Comparison of ENCODE assay signal across 8 cellular contexts in the genomic region with DNA sequence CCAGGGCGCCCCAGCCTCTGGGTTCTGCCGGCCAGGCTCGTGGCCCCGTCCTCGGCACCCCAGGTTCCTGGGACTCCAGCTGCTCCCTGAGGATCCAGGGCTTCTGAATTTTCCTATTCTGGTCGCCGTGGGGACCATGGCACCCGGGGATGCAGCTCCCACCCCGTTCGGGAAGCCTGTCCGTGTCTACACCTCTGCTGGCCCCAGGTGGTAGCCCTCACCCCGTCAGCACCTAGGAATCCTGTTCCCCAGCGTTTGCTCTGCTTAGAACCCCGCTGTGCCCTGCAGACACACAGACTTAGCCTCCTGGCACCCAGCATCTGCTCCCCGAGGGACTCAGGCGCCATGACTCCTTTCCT. TPM values are rescaled to one million over a fixed set of nuclear protein-coding genes. Genes with fewer than 3 reads are reported as not detected.
DNase-seq lines count a peak whose midpoint lies in the region; ATAC-seq, FAIRE-seq and TF ChIP-seq lines count a peak whose summit lies in the region.
"Had no signal": no experiment of that assay in that cellular context is flagged by ENCODE, and none has a peak within 500 bp of the region (broad histone marks: within the 10 kb centered on the region; RNA-seq: fewer than 3 reads in every experiment).

No MANE protein-coding gene starts in this region.

- H2AFZ ChIP-seq in HCT116 (ENCODE audit: low read depth, low read length, poor library complexity, severe bottlenecking), result no peak overlapping the region
- H2AFZ ChIP-seq in H1 (ENCODE audit: low read length), result no peak overlapping the region

- H3K14ac ChIP-seq in H1 (ENCODE audit: insufficient read length), result no peak overlapping the region

- H3K4me2 ChIP-seq in HCT116 (ENCODE audit: low read length), result peak overlapping the region; percentile 99
- H3K4me2 ChIP-seq in H1 (ENCODE audit: insufficient read depth in 1 of 2, low read depth in 2 of 2, low read length in 2 of 2), result peak overlapping the region; percentile 86

- DNase-seq in HCT116 (ENCODE audit: low read depth, low spot score) (no peak), Panc1 (ENCODE audit: low read depth, low spot score) (no peak), H1 (ENCODE audit: low read depth in 1 of 2, low spot score in 2 of 2) (no peak), prostate gland (ENCODE audit: low spot score) (no peak), EL (no peak), NCI-H146 (lab: John Stamatoyannopoulos, UW) (no peak)
- DNase-seq: NCI-H2171 had no signal

- H3K4me1 ChIP-seq in HCT116 (ENCODE audit: control insufficient read depth in 1 of 2, insufficient read depth in 2 of 2, low read length in 2 of 2) (peaks cover 13 to 27% of the 10 kb centered on the region in 2 experiments), Panc1 (ENCODE audit: control insufficient read depth, insufficient read depth, low read length) (peaks cover 7% of the 10 kb centered on the region), H1 (replicated peaks in 1 of 4; ENCODE audit: control insufficient read depth in 3 of 4, insufficient read depth in 4 of 4, low read length in 3 of 4) (peaks cover 0 to 8% (median 6%) of the 10 kb centered on the region in 4 experiments; a peak in 4 of 7 replicates), prostate gland (replicated peaks) (peaks cover 14% of the 10 kb centered on the region)

- peaks cover 2% of the 10 kb centered on the region; the same call in 1 of the 2 replicates for H3K79me1 ChIP-seq in H1 (ENCODE audit: low read depth, low read length)

- no peak for FAIRE-seq in H1 (lab: Jason Lieb, UNC)

- no peak for TF ChIP-seq POLR2A in HCT116 (IDR thresholded peaks at IDR 0.05; ENCODE audit: borderline replicate concordance, extremely low read depth, insufficient read depth, insufficient read length)
- no peak for TF ChIP-seq POLR2A in H1 (IDR thresholded peaks at IDR 0.05; ENCODE audit: control extremely low read depth in 1 of 2, low read depth in 2 of 2, low read length in 2 of 2)
- TF ChIP-seq POLR2A in prostate gland (IDR thresholded peaks at IDR 0.05), result no peak

- H4K91ac ChIP-seq in H1 (replicated peaks; ENCODE audit: insufficient read length, low read length), result no peak overlapping the region

- intact Hi-C loops in HCT116 (cut with micrococcal nuclease) (no loop called here), Panc1 (cut with micrococcal nuclease; ENCODE audit: unreplicated experiment) (no loop called here), prostate gland (cut with DNase I) (no loop called here)

- no peak overlapping the region for H3K27ac ChIP-seq in HCT116 (ENCODE audit: low read depth, low read length)
- H3K27ac ChIP-seq in Panc1 (ENCODE audit: low read length), result no peak overlapping the region
- H3K27ac ChIP-seq in H1 (ENCODE audit: low read depth, low read length), result no peak overlapping the region
- peak overlapping the region in 1 of 2 donors; percentile 95 for H3K27ac ChIP-seq in prostate gland

- H3K23ac ChIP-seq in H1 (ENCODE audit: insufficient read length), result no peak overlapping the region

- in situ Hi-C loops in Panc1 (cut with HindIII; ENCODE audit: low pct_unique_long_range_greater_than_20kb, low sequenced_read_pairs), result no loop called here

- H3K9me3 ChIP-seq in HCT116 (ENCODE audit: control insufficient read depth in 1 of 2, insufficient read depth in 1 of 2, low read depth in 1 of 2, low read length in 2 of 2) (no peaks in the 10 kb centered on the region), Panc1 (ENCODE audit: control insufficient read depth, insufficient read depth, low read depth, low read length) (no peaks in the 10 kb centered on the region), H1 (ENCODE audit: insufficient read depth in 2 of 2, low read depth in 1 of 2, low read length in 1 of 2) (no peaks in the 10 kb centered on the region), prostate gland (no peaks in the 10 kb centered on the region)

- TF ChIP-seq RAD21 in HCT116 (IDR thresholded peaks at IDR 0.05; ENCODE audit: low read depth) (no peak), H1 (IDR thresholded peaks at IDR 0.05 in 1 of 2, conservative IDR thresholded peaks at IDR 0.05 in 1 of 2; ENCODE audit: low read depth in 2 of 2, low read length in 2 of 2) (no peak)

- H2BK120ac ChIP-seq in H1 (replicated peaks; ENCODE audit: low read depth, low read length), result no peak overlapping the region

- POLR2A ChIA-PET in HCT116 (lab: Charles Lee) (interaction anchor here (0.6 to 1.5 kb wide), 2 partner anchors 7 to 30 kb away, joined by 3 read pairs; no protein-coding TSS in a partner anchor), Panc1 (lab: Charles Lee) (interaction anchor here (0.9 kb wide), 1 partner anchor 8 kb away, joined by 3 read pairs; no protein-coding TSS in a partner anchor), H1 (lab: Charles Lee; ENCODE audit: partially characterized antibody) (interaction anchor here (0.7 to 2.3 kb wide), 11 partner anchors 9 to 312 kb away, joined by 3 to 24 read pairs (median 4); no protein-coding TSS in a partner anchor)

- H2BK15ac ChIP-seq in H1 (ENCODE audit: low read length), result no peak overlapping the region

- H3K23me2 ChIP-seq in H1 (ENCODE audit: low read depth, low read length), result peaks cover 11% of the 10 kb centered on the region; the same call in 1 of the 2 replicates

- TF ChIP-seq CTCF in HCT116 (IDR thresholded peaks at IDR 0.05 in 2 of 3, conservative IDR thresholded peaks at IDR 0.05 in 1 of 3; ENCODE audit: borderline replicate concordance in 1 of 3, insufficient read depth in 1 of 3, low read depth in 2 of 3, low read length in 2 of 3) (no peak), Panc1 (IDR thresholded peaks at IDR 0.05) (no peak), H1 (IDR thresholded peaks at IDR 0.05; ENCODE audit: control extremely low read depth in 1 of 3, insufficient read depth in 1 of 3, low read depth in 1 of 3, low read length in 3 of 3) (no peak), prostate gland (IDR thresholded peaks at IDR 0.05) (no peak)

- RAD21 ChIA-PET in HCT116 (lab: Charles Lee; ENCODE audit: low non-redundant PET in 1 of 2, low total read pairs in 2 of 2, uncharacterized antibody in 2 of 2, unreplicated experiment in 2 of 2), result no interaction called here

- no peak overlapping the region for H2BK12ac ChIP-seq in H1 (ENCODE audit: low read depth, low read length)

- no peaks in the 10 kb centered on the region for H3K9me2 ChIP-seq in HCT116 (ENCODE audit: insufficient read depth)

- no peak overlapping the region for H4K5ac ChIP-seq in H1 (ENCODE audit: insufficient read length, low read depth, low read length)

- H3K79me2 ChIP-seq in HCT116 (ENCODE audit: insufficient read depth, low read length) (no peaks in the 10 kb centered on the region), H1 (ENCODE audit: control insufficient read depth in 1 of 2, insufficient read depth in 2 of 2, low read length in 2 of 2) (no peaks in the 10 kb centered on the region)

- H4K20me1 ChIP-seq in HCT116 (ENCODE audit: insufficient read depth) (no peaks in the 10 kb centered on the region), H1 (replicated peaks in 1 of 2; ENCODE audit: control insufficient read depth in 1 of 2, insufficient read depth in 2 of 2, low read length in 2 of 2) (peaks cover 0 to 9% of the 10 kb centered on the region in 2 experiments)

- TF ChIP-seq EP300 in H1 (IDR thresholded peaks at IDR 0.05; ENCODE audit: borderline replicate concordance in 1 of 2, low read depth in 2 of 2, low read length in 2 of 2), result no peak

- H3K56ac ChIP-seq in H1 (replicated peaks; ENCODE audit: insufficient read length, low read depth, low read length), result no peak overlapping the region

- no peak overlapping the region; the same call in 1 of the 2 replicates for H3K18ac ChIP-seq in H1 (ENCODE audit: extremely low read depth, low read length)

- WGBS in H1 (ENCODE audit: extremely low coverage in 1 of 2, insufficient coverage in 1 of 2, insufficient read length in 1 of 2, insufficient replicate concordance in 2 of 2, low coverage in 1 of 2, low lambda C conversion rate in 2 of 2, missing lambda C conversion rate in 1 of 2), 2 experiments, result 39% methylated on average over 15 of the region's 16 CpGs; no CpG with 5 or more reads in 1 of the 2 experiments
- 19% methylated on average over 16 of the region's 16 CpGs for WGBS in prostate gland

- H3K9ac ChIP-seq in HCT116 (ENCODE audit: low read length) (peak overlapping the region; percentile 63; the same call in 1 of the 2 replicates), H1 (replicated peaks in 1 of 4; ENCODE audit: extremely low read depth in 1 of 4, low read depth in 3 of 4, low read length in 3 of 4) (no peak overlapping the region)

- no peak overlapping the region for H2BK20ac ChIP-seq in H1 (ENCODE audit: low read length)

- no peak for ATAC-seq in HCT116
- no peak for ATAC-seq in Panc1
- ATAC-seq in GM18502 (IDR thresholded peaks at IDR 0.05; ENCODE audit: poor library complexity, unreplicated experiment), result no peak

- H2AK5ac ChIP-seq in H1 (ENCODE audit: low read depth, low read length), result no peak overlapping the region

- H3K27me3 ChIP-seq in HCT116 (ENCODE audit: insufficient read depth, low read length) (no peaks in the 10 kb centered on the region), Panc1 (ENCODE audit: control insufficient read depth, insufficient read depth, low read length) (no peaks in the 10 kb centered on the region), H1 (replicated peaks in 1 of 4; ENCODE audit: control insufficient read depth in 3 of 4, extremely low read depth in 1 of 4, insufficient read depth in 3 of 4, low read length in 3 of 4) (peaks cover 8 to 19% (median 17%) of the 10 kb centered on the region in 4 experiments), prostate gland (replicated peaks; ENCODE audit: insufficient read depth) (no peaks in the 10 kb centered on the region)

- H2BK5ac ChIP-seq in H1 (ENCODE audit: low read depth, low read length), result no peak overlapping the region

- CTCF ChIA-PET in HCT116 (lab: Charles Lee), result interaction anchor here (0.8 kb wide), 1 partner anchor 14 kb away, joined by 3 read pairs; no protein-coding TSS in a partner anchor
- CTCF ChIA-PET in Panc1 (lab: Charles Lee), result interaction anchor here (0.6 kb wide), 1 partner anchor 26 kb away, joined by 3 read pairs; no protein-coding TSS in a partner anchor
- CTCF ChIA-PET in H1 (lab: Charles Lee; ENCODE audit: partially characterized antibody), result interaction anchor here (0.7 to 3.0 kb wide), 16 partner anchors 9 to 105 kb away, joined by 3 to 11 read pairs (median 4); no protein-coding TSS in a partner anchor

- H3K4me3 ChIP-seq in HCT116 (replicated peaks in 1 of 2; ENCODE audit: low read depth in 1 of 2, low read length in 2 of 2) (peak overlapping the region; percentile 59 to 66; a peak in 3 of 4 replicates), Panc1 (ENCODE audit: low read depth in 2 of 2, low read length in 2 of 2) (peak overlapping the region; percentile 46 to 51), H1 (ENCODE audit: extremely low read depth in 1 of 4, insufficient read depth in 2 of 4, low read depth in 3 of 4, low read length in 4 of 4) (peak overlapping the region; percentile 8 to 74 (median 50); a peak in 4 of 8 replicates), prostate gland (peak overlapping the region; percentile 55 to 58)

- no peak overlapping the region for H3K4ac ChIP-seq in H1 (replicated peaks; ENCODE audit: insufficient read length, low read depth, low read length)

- BruUV-seq in HCT116 (replicated peaks; lab: Mats Ljungman, UMichigan) (no TSS peak), Panc1 (replicated peaks; lab: Mats Ljungman, UMichigan) (no TSS peak)

- no peak overlapping the region for H4K8ac ChIP-seq in H1 (ENCODE audit: extremely low read depth, insufficient read depth, low read length)

- H3K36me3 ChIP-seq in HCT116 (ENCODE audit: control insufficient read depth in 1 of 2, insufficient read depth in 2 of 2, low read length in 2 of 2) (no peaks in the 10 kb centered on the region), Panc1 (ENCODE audit: control insufficient read depth, insufficient read depth, low read length) (no peaks in the 10 kb centered on the region), H1 (ENCODE audit: control insufficient read depth in 2 of 4, insufficient read depth in 4 of 4, low read length in 3 of 4) (no peaks in the 10 kb centered on the region), prostate gland (no peaks in the 10 kb centered on the region)

RNA-seq across cellular contexts. Expression of gene PPFIA3, which starts 1.0 kb away (rescaled TPM):
- total RNA-seq in HCT116 (2021; ENCODE audit: unreplicated experiment) (28.1 TPM), Panc1 (2021; ENCODE audit: unreplicated experiment) (21.7 TPM), prostate gland (10 to 100 TPM; 12.3 to 18.2 TPM)
- 17.3 and 20.5 TPM in 2 replicates for polyA plus RNA-seq in HCT116 (2012)
- 22.2 TPM for polyA plus RNA-seq in Panc1 (2012; ENCODE audit: insufficient read length)
- total RNA-seq in H1 (2021; fragmentation: NEBNext Ultra II Directional; extraction: Animal tissue kit (Norgen Biotek cat#: 25700)), result 25.3 and 28.0 TPM in 2 replicates
- polyA plus RNA-seq in H1 (2011; rRNA removed), result 15.9 and 28.8 TPM in 2 replicates
- 24.4 TPM for polyA plus RNA-seq in H1 (2011; cell fraction: cytosol; rRNA removed)
- polyA plus RNA-seq in H1 (2011; cell fraction: nucleus; rRNA removed), result 60.9 TPM
- 19.8 to 30.7 TPM (median 28.0 TPM) in 4 replicates for polyA plus RNA-seq in H1 (2012, experiment 1 of 2)
- polyA plus RNA-seq in H1 (2012, experiment 2 of 2), result 23.3 TPM
- polyA plus RNA-seq in H1 (2013, experiment 1 of 2), result 23.1 TPM
- 22.3 TPM for polyA plus RNA-seq in H1 (2013, experiment 2 of 2)
- polyA minus RNA-seq in H1 (2011; rRNA and poly(A)+ RNA removed), result 12.6 and 13.4 TPM in 2 replicates
- 15.0 TPM for polyA minus RNA-seq in H1 (2011; cell fraction: cytosol; rRNA and poly(A)+ RNA removed)
- polyA minus RNA-seq in H1 (2011; cell fraction: nucleus; rRNA and poly(A)+ RNA removed), result 28.2 TPM

RNA-seq across cellular contexts. Expression of gene C19orf73, which starts 1.4 kb away (rescaled TPM):
- total RNA-seq in HCT116 (2021; ENCODE audit: unreplicated experiment) (2.2 TPM), Panc1 (2021; ENCODE audit: unreplicated experiment) (1.4 TPM), prostate gland (10 to 100 TPM in 1 of 2 donors, 1 to 10 TPM in 1; 2.2 to 11.1 TPM)
- 2.4 and 2.5 TPM in 2 replicates for polyA plus RNA-seq in HCT116 (2012)
- 1.4 TPM for polyA plus RNA-seq in Panc1 (2012; ENCODE audit: insufficient read length)
- 1.2 and 2.5 TPM in 2 replicates for total RNA-seq in H1 (2021; fragmentation: NEBNext Ultra II Directional; extraction: Animal tissue kit (Norgen Biotek cat#: 25700))
- polyA plus RNA-seq in H1 (2011; rRNA removed), result 4.6 and 10.0 TPM in 2 replicates
- 6.5 TPM for polyA plus RNA-seq in H1 (2011; cell fraction: cytosol; rRNA removed)
- polyA plus RNA-seq in H1 (2011; cell fraction: nucleus; rRNA removed), result 10.6 TPM
- polyA plus RNA-seq in H1 (2012, experiment 1 of 2), result 1.4 to 3.3 TPM (median 2.6 TPM) in 4 replicates
- 1.8 TPM for polyA plus RNA-seq in H1 (2012, experiment 2 of 2)
- 3.3 TPM for polyA plus RNA-seq in H1 (2013, experiment 1 of 2)
- 2.7 TPM for polyA plus RNA-seq in H1 (2013, experiment 2 of 2)
- 0.63 and 1.6 TPM in 2 replicates for polyA minus RNA-seq in H1 (2011; rRNA and poly(A)+ RNA removed)
- polyA minus RNA-seq in H1 (2011; cell fraction: cytosol; rRNA and poly(A)+ RNA removed), result 1.7 TPM
- 7.8 TPM for polyA minus RNA-seq in H1 (2011; cell fraction: nucleus; rRNA and poly(A)+ RNA removed)

RNA-seq across cellular contexts. Expression of gene LIN7B, which starts 6.1 kb away (rescaled TPM):
- total RNA-seq in HCT116 (2021; ENCODE audit: unreplicated experiment) (7.2 TPM), Panc1 (2021; ENCODE audit: unreplicated experiment) (6.4 TPM), prostate gland (10 to 100 TPM; 31.2 to 64.3 TPM)
- 7.0 and 7.1 TPM in 2 replicates for polyA plus RNA-seq in HCT116 (2012)
- polyA plus RNA-seq in Panc1 (2012; ENCODE audit: insufficient read length), result 12.9 TPM
- 4.1 and 4.2 TPM in 2 replicates for total RNA-seq in H1 (2021; fragmentation: NEBNext Ultra II Directional; extraction: Animal tissue kit (Norgen Biotek cat#: 25700))
- 4.1 and 6.0 TPM in 2 replicates for polyA plus RNA-seq in H1 (2011; rRNA removed)
- polyA plus RNA-seq in H1 (2011; cell fraction: cytosol; rRNA removed), result 4.6 TPM
- polyA plus RNA-seq in H1 (2011; cell fraction: nucleus; rRNA removed), result 9.1 TPM
- polyA plus RNA-seq in H1 (2012, experiment 1 of 2), result 1.7 to 7.5 TPM (median 4.9 TPM) in 4 replicates
- polyA plus RNA-seq in H1 (2012, experiment 2 of 2), result 2.1 TPM
- polyA plus RNA-seq in H1 (2013, experiment 1 of 2), result 1.8 TPM
- 2.8 TPM for polyA plus RNA-seq in H1 (2013, experiment 2 of 2)
- polyA minus RNA-seq in H1 (2011; rRNA and poly(A)+ RNA removed), result 1.6 and 2.4 TPM in 2 replicates
- polyA minus RNA-seq in H1 (2011; cell fraction: cytosol; rRNA and poly(A)+ RNA removed), result not detected
- polyA minus RNA-seq in H1 (2011; cell fraction: nucleus; rRNA and poly(A)+ RNA removed), result 3.5 TPM

RNA-seq across cellular contexts. Expression of gene HRC, which starts 34.9 kb away (rescaled TPM):
- total RNA-seq in HCT116 (2021; ENCODE audit: unreplicated experiment) (not detected), Panc1 (2021; ENCODE audit: unreplicated experiment) (0.13 TPM), prostate gland (1 to 10 TPM; 3.8 to 6.7 TPM)
- 0.35 and 0.46 TPM in 2 replicates for polyA plus RNA-seq in HCT116 (2012)
- 0.61 TPM for polyA plus RNA-seq in Panc1 (2012; ENCODE audit: insufficient read length)
- total RNA-seq in H1 (2021; fragmentation: NEBNext Ultra II Directional; extraction: Animal tissue kit (Norgen Biotek cat#: 25700)), result 1.8 and 2.3 TPM in 2 replicates
- 2.6 and 6.8 TPM in 2 replicates for polyA plus RNA-seq in H1 (2011; rRNA removed)
- polyA plus RNA-seq in H1 (2011; cell fraction: cytosol; rRNA removed), result 10.7 TPM
- polyA plus RNA-seq in H1 (2011; cell fraction: nucleus; rRNA removed), result 7.4 TPM
- polyA plus RNA-seq in H1 (2012, experiment 1 of 2), result 1.6 to 4.2 TPM (median 3.0 TPM) in 4 replicates
- 0.50 TPM for polyA plus RNA-seq in H1 (2012, experiment 2 of 2)
- 5.9 TPM for polyA plus RNA-seq in H1 (2013, experiment 1 of 2)
- 6.1 TPM for polyA plus RNA-seq in H1 (2013, experiment 2 of 2)
- 0.61 and 4.4 TPM in 2 replicates for polyA minus RNA-seq in H1 (2011; rRNA and poly(A)+ RNA removed)
- polyA minus RNA-seq in H1 (2011; cell fraction: cytosol; rRNA and poly(A)+ RNA removed), result 1.6 TPM
- 2.0 TPM for polyA minus RNA-seq in H1 (2011; cell fraction: nucleus; rRNA and poly(A)+ RNA removed)

RNA-seq across cellular contexts. Expression of gene SNRNP70, which starts 35.1 kb away (rescaled TPM):
- total RNA-seq in HCT116 (2021; ENCODE audit: unreplicated experiment), result 236 TPM
- polyA plus RNA-seq in HCT116 (2012), result 193 and 211 TPM in 2 replicates
- 180 TPM for total RNA-seq in Panc1 (2021; ENCODE audit: unreplicated experiment)
- 291 TPM for polyA plus RNA-seq in Panc1 (2012; ENCODE audit: insufficient read length)
- total RNA-seq in H1 (2021; fragmentation: NEBNext Ultra II Directional; extraction: Animal tissue kit (Norgen Biotek cat#: 25700)), result 231 and 244 TPM in 2 replicates
- polyA plus RNA-seq in H1 (2011; rRNA removed), result 235 and 515 TPM in 2 replicates
- 297 TPM for polyA plus RNA-seq in H1 (2011; cell fraction: cytosol; rRNA removed)
- 997 TPM for polyA plus RNA-seq in H1 (2011; cell fraction: nucleus; rRNA removed)
- polyA plus RNA-seq in H1 (2012, experiment 1 of 2), result 258 to 390 TPM (median 349 TPM) in 4 replicates
- polyA plus RNA-seq in H1 (2012, experiment 2 of 2), result 223 TPM
- polyA plus RNA-seq in H1 (2013, experiment 1 of 2), result 289 TPM
- 270 TPM for polyA plus RNA-seq in H1 (2013, experiment 2 of 2)
- 75.3 and 90.3 TPM in 2 replicates for polyA minus RNA-seq in H1 (2011; rRNA and poly(A)+ RNA removed)
- 102 TPM for polyA minus RNA-seq in H1 (2011; cell fraction: cytosol; rRNA and poly(A)+ RNA removed)
- 140 TPM for polyA minus RNA-seq in H1 (2011; cell fraction: nucleus; rRNA and poly(A)+ RNA removed)
- total RNA-seq in prostate gland, result 100 to 1,000 TPM; 318 to 391 TPM
